Comparison of ENCODE assay signal across 8 cellular contexts in the genomic region with DNA sequence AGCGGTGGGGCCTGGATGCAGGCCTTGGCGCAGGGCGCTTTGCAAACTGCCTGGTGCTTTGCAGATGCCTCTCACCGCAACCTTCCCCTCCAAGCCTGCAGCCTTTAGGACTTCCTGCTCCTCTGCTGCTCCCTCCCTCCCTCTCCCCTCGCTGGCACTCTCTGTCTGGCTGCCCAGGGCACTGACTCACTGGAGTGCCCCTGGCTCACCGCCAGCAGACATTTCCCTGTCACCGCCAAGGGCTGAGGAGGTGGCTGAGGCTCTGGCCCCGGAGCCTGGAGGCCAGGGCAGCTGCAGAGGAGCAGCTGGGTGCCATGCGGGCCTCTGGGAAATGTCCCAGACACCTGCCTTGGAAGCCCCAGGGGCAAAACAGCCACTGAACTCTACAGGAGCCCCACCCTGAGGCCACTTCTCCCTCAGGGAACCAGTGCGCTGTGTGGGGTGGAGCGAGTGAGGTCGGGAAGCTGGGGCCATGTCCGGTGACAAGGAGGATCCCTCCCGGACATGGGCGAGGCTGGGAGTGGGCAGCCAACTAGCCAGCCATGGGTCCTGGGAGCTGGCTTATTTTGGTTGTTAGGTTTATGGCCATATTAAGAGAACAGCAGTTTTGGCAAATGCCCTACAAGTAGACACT. TPM values are rescaled to one million over a fixed set of nuclear protein-coding genes. Genes with fewer than 3 reads are reported as not detected.
DNase-seq lines count a peak whose midpoint lies in the region; ATAC-seq and TF ChIP-seq lines count a peak whose summit lies in the region.

No MANE protein-coding gene starts in this region.

- CTCF ChIA-PET in A673 (lab: Charles Lee), result no interaction called here
- CTCF ChIA-PET in WTC11 (lab: Charles Lee), result interaction anchor here (0.5 to 2.1 kb wide), 14 partner anchors 8 to 752 kb away, joined by 3 to 33 read pairs (median 4); no protein-coding TSS in a partner anchor
- CTCF ChIA-PET in naive thymus-derived CD4-positive, alpha-beta T cell (lab: Charles Lee), result interaction anchor here (0.6 to 1.0 kb wide), 2 partner anchors 9 to 15 kb away, joined by 3 read pairs; no protein-coding TSS in a partner anchor

- intact Hi-C loops in A673 (cut with micrococcal nuclease; ENCODE audit: unreplicated experiment) (loop anchor here (1.0 to 10.0 kb wide), 3 partner anchors 71 to 988 kb away; a partner anchor contains a TSS), testis (cut with DNase I; ENCODE audit: low total_unique reads) (no loop called here)
- intact Hi-C loops in naive thymus-derived CD4-positive, alpha-beta T cell (cut with micrococcal nuclease), result loop anchor here (5.0 kb wide), 2 partner anchors 71 to 1051 kb away; no protein-coding TSS in a partner anchor

- H3K27ac Mint-ChIP-seq in WTC11, result no peak overlapping the region
- H3K27ac Mint-ChIP-seq in effector memory CD8-positive, alpha-beta T cell, result peak overlapping the region in 1 of 2 donors; percentile 23
- H3K27ac Mint-ChIP-seq in naive thymus-derived CD4-positive, alpha-beta T cell, result no peak overlapping the region

- H3K9me3 Mint-ChIP-seq in WTC11, result no peaks in the 10 kb centered on the region
- H3K9me3 Mint-ChIP-seq in effector memory CD8-positive, alpha-beta T cell, result no peaks in the 10 kb centered on the region
- H3K9me3 Mint-ChIP-seq in naive thymus-derived CD4-positive, alpha-beta T cell, result no peaks in the 10 kb centered on the region

- BruUV-seq in A673 (replicated peaks; lab: Mats Ljungman, UMichigan), result no TSS peak

- TF ChIP-seq POLR2A in testis (IDR thresholded peaks at IDR 0.05), result no peak

- H3K27ac ChIP-seq in A673 (ENCODE audit: low read depth, low read length, poor library complexity, severe bottlenecking) (no peak overlapping the region), testis (no peak overlapping the region)
- H3K27ac ChIP-seq in naive thymus-derived CD4-positive, alpha-beta T cell (ENCODE audit: low read depth, low read length), result no peak overlapping the region

- H3K27me3 Mint-ChIP-seq in WTC11 (ENCODE audit: low read depth), result no peaks in the 10 kb centered on the region
- peaks cover 0 to 8% of the 10 kb centered on the region in 2 donors for H3K27me3 Mint-ChIP-seq in effector memory CD8-positive, alpha-beta T cell
- H3K27me3 Mint-ChIP-seq in naive thymus-derived CD4-positive, alpha-beta T cell, result peaks cover 0 to 4% (median 0%) of the 10 kb centered on the region in 5 donors

- H3K4me3 ChIP-seq in A673 (ENCODE audit: low read depth, low read length, poor library complexity, severe bottlenecking) (no peak overlapping the region), testis (no peak overlapping the region)
- no peak overlapping the region for H3K4me3 ChIP-seq in naive thymus-derived CD4-positive, alpha-beta T cell (ENCODE audit: low read length)

- H3K4me1 ChIP-seq in A673 (ENCODE audit: insufficient read depth, low read length, poor library complexity, severe bottlenecking) (peaks cover 7% of the 10 kb centered on the region), testis (no peaks in the 10 kb centered on the region)
- H3K4me1 ChIP-seq in naive thymus-derived CD4-positive, alpha-beta T cell (ENCODE audit: control insufficient read depth in 2 of 2, insufficient read depth in 2 of 2, low read length in 2 of 2), result no peaks in the 10 kb centered on the region

- ATAC-seq in GM19463 (IDR thresholded peaks at IDR 0.05; ENCODE audit: unreplicated experiment) (peak; percentile 73), WTC11 (no peak), GM21717 (IDR thresholded peaks at IDR 0.05; ENCODE audit: unreplicated experiment) (no peak)
- ATAC-seq in effector memory CD8-positive, alpha-beta T cell (replicated peaks), result peak; percentile 61
- ATAC-seq in naive thymus-derived CD4-positive, alpha-beta T cell, result peak; percentile 85

- H3K27me3 ChIP-seq in A673 (replicated peaks; ENCODE audit: insufficient read depth, low read depth, low read length, poor library complexity) (no peaks in the 10 kb centered on the region), testis (no peaks in the 10 kb centered on the region)
- no peaks in the 10 kb centered on the region for H3K27me3 ChIP-seq in naive thymus-derived CD4-positive, alpha-beta T cell (ENCODE audit: control insufficient read depth in 2 of 2, insufficient read depth in 2 of 2, low read length in 2 of 2)

- DNase-seq in A673 (ENCODE audit: low spot score), result peak; percentile 67
- DNase-seq in NCI-H2029 (lab: John Stamatoyannopoulos, UW), result peak; percentile 97
- DNase-seq in WTC11 (ENCODE audit: low spot score), result no peak
- DNase-seq in effector memory CD8-positive, alpha-beta T cell, result no peak
- peak in 2 of 9 donors; percentile 9 to 43 for DNase-seq in naive thymus-derived CD4-positive, alpha-beta T cell
- peak; percentile 83 for DNase-seq in testis

- peaks cover 8% of the 10 kb centered on the region for H3K4me1 Mint-ChIP-seq in WTC11
- H3K4me1 Mint-ChIP-seq in effector memory CD8-positive, alpha-beta T cell (ENCODE audit: low read depth in 2 of 2), result peaks cover 0 to 6% of the 10 kb centered on the region in 2 donors
- peaks cover 0 to 9% (median 6%) of the 10 kb centered on the region in 7 donors for H3K4me1 Mint-ChIP-seq in naive thymus-derived CD4-positive, alpha-beta T cell

- POLR2A ChIA-PET in A673 (lab: Charles Lee; ENCODE audit: low non-redundant PET), result no interaction called here
- POLR2A ChIA-PET in WTC11 (lab: Charles Lee), result interaction anchor here (1.2 kb wide), 1 partner anchor 11 kb away, joined by 3 read pairs; no protein-coding TSS in a partner anchor
- POLR2A ChIA-PET in naive thymus-derived CD4-positive, alpha-beta T cell (lab: Charles Lee), result no interaction called here

- no peak overlapping the region for H3K4me3 Mint-ChIP-seq in WTC11
- no peak overlapping the region for H3K4me3 Mint-ChIP-seq in effector memory CD8-positive, alpha-beta T cell
- no peak overlapping the region for H3K4me3 Mint-ChIP-seq in naive thymus-derived CD4-positive, alpha-beta T cell

- TF ChIP-seq CTCF in A673 (conservative IDR thresholded peaks at IDR 0.05; ENCODE audit: low read depth, low read length) (no peak), WTC11 (IDR thresholded peaks at IDR 0.05) (no peak), testis (IDR thresholded peaks at IDR 0.05) (no peak)

- H3K36me3 ChIP-seq in A673 (ENCODE audit: insufficient read depth, low read length, poor library complexity, severe bottlenecking), result no peaks in the 10 kb centered on the region
- no peaks in the 10 kb centered on the region for H3K36me3 ChIP-seq in naive thymus-derived CD4-positive, alpha-beta T cell (ENCODE audit: control insufficient read depth in 2 of 3, insufficient read depth in 3 of 3, low read length in 3 of 3)
- H3K36me3 ChIP-seq in testis (ENCODE audit: low read depth, missing control alignments), result no peaks in the 10 kb centered on the region

- no peaks in the 10 kb centered on the region for H3K36me3 Mint-ChIP-seq in WTC11
- H3K36me3 Mint-ChIP-seq in effector memory CD8-positive, alpha-beta T cell (ENCODE audit: insufficient read depth), result no peaks in the 10 kb centered on the region
- peaks cover 0 to 7% (median 0%) of the 10 kb centered on the region in 5 donors for H3K36me3 Mint-ChIP-seq in naive thymus-derived CD4-positive, alpha-beta T cell

- no peaks in the 10 kb centered on the region for H3K9me3 ChIP-seq in A673 (ENCODE audit: low read depth, low read length, poor library complexity, severe bottlenecking)
- no peaks in the 10 kb centered on the region for H3K9me3 ChIP-seq in naive thymus-derived CD4-positive, alpha-beta T cell (ENCODE audit: control insufficient read depth in 2 of 3, low read length in 3 of 3)
- no peaks in the 10 kb centered on the region for H3K9me3 ChIP-seq in testis

- WGBS in testis, 2 donors, result 79 to 90% methylated on average over 9 to 15 of the region's 15 CpGs

TF ChIP-seq in WTC11, 78 proteins besides CTCF, POLR2A, EP300 and RAD21:
- TF ChIP-seq, protein P1, sequence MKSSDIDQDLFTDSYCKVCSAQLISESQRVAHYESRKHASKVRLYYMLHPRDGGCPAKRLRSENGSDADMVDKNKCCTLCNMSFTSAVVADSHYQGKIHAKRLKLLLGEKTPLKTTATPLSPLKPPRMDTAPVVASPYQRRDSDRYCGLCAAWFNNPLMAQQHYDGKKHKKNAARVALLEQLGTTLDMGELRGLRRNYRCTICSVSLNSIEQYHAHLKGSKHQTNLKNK (CRISPR knock-in tag; IDR thresholded peaks at IDR 0.05), result no peak
- peak; percentile 18; the same call in 1 of the 2 replicates for TF ChIP-seq FOXP1 (CRISPR knock-in tag; IDR thresholded peaks at IDR 0.05; ENCODE audit: borderline replicate concordance)

RNA-seq across cellular contexts. Expression of a gene that starts 53.4 kb away (rescaled TPM):
- 51.7 and 57.1 TPM in 2 replicates for total RNA-seq in A673 (2021)
- total RNA-seq in WTC11 (2021), result 28.7 to 29.4 TPM (median 29.2 TPM) in 3 replicates
- total RNA-seq in naive thymus-derived CD4-positive, alpha-beta T cell, result 10 to 100 TPM; 34.9 to 61.4 (median 52.2) TPM
- 1 to 10 TPM; 1.6 to 2.2 TPM for polyA plus RNA-seq in naive thymus-derived CD4-positive, alpha-beta T cell
- total RNA-seq in testis, result 10 to 100 TPM; 46.2 to 51.3 TPM
- 23.1 TPM for polyA plus RNA-seq in testis (ENCODE audit: insufficient read depth, low read depth, low replicate concordance)

Comparison
In these comparisons a context has a peak if more than half of its experiments do, and no peak if none do; other contexts are left out.
1. DNase-seq: peak in A673 (single experiment), NCI-H2029 (single experiment) and testis (single experiment); none in WTC11 (single experiment) and effector memory CD8-positive, alpha-beta T cell (0 of 3).
2. ATAC-seq: peak in GM19463 (single experiment), effector memory CD8-positive, alpha-beta T cell (single experiment) and naive thymus-derived CD4-positive, alpha-beta T cell (single experiment); none in WTC11 (single experiment) and GM21717 (single experiment).